Comparison of ENCODE assay signal across 9 cellular contexts in the genomic region with DNA sequence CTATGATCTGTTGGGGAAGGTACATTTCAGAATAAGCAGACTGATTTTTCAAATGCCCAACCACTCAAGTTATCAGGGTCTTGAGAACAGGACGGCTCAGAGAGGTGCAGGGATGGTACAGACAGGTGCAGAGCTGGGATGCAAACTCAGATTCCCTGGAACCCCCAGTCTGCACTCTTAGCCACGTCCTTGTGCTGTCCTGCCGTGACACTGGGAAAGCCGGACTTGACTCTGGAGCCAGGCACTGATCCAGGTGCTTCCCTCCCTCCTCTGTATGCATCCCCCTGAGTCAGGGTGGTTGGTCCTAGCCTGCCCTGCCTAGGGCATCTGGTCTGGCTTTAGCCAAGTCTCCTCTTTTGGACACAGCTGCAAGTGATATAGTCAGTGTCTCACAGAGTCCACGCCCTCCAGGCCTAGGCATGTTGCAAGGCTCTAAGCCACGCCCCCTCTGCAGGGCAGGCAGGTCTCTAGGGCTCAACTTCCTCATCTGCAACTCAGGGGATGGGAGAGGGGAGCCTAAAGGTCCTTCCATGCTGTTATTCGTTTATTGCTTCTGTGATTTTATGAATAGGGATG.
DNase-seq lines count a peak whose midpoint lies in the region; ATAC-seq, FAIRE-seq and TF ChIP-seq lines count a peak whose summit lies in the region.
"Had no signal": no experiment of that assay in that cellular context is flagged by ENCODE, and none has a peak within 500 bp of the region (broad histone marks: within the 10 kb centered on the region; RNA-seq: fewer than 3 reads in every experiment).

No MANE protein-coding gene starts in this region.

- no peak overlapping the region for H3K9ac ChIP-seq in BLaER1 treated with 17β-estradiol and CSF1 and Interleukin-3, amounts not matched to agents 10 nM and 100 nM
- no peak overlapping the region for H3K9ac ChIP-seq in endodermal cell (ENCODE audit: extremely low read depth, low read length, poor library complexity, severe bottlenecking)

- WGBS in endodermal cell (ENCODE audit: insufficient coverage in 1 of 2, insufficient read length in 1 of 2), 2 experiments = 80 to 84% methylated on average over 5 to 7 of the region's 7 CpGs

- H3K27me3 Mint-ChIP-seq in endodermal cell (ENCODE audit: insufficient read depth) (peaks cover 1% of the 10 kb centered on the region), immature natural killer cell (ENCODE audit: low read depth in 3 of 3) (peaks cover 2 to 10% (median 2%) of the 10 kb centered on the region in 3 donors)

- no peak overlapping the region for H3K4me3 ChIP-seq in BLaER1 treated with 17β-estradiol and CSF1 and Interleukin-3, amounts not matched to agents 10 nM and 100 nM
- H3K4me3 ChIP-seq in Panc1 (ENCODE audit: low read depth in 2 of 2, low read length in 2 of 2) (no peak overlapping the region), endodermal cell (ENCODE audit: low read length) (no peak overlapping the region)
- H3K4me3 ChIP-seq: thoracic aorta had no signal

- no peaks in the 10 kb centered on the region for H3K27me3 ChIP-seq in BLaER1 treated with 17β-estradiol and CSF1 and Interleukin-3, amounts not matched to agents 10 nM and 100 nM
- H3K27me3 ChIP-seq in Panc1 (ENCODE audit: control insufficient read depth, insufficient read depth, low read length) (peaks cover 8% of the 10 kb centered on the region), endodermal cell (ENCODE audit: control insufficient read depth, insufficient read depth, low read length, poor library complexity, severe bottlenecking) (no peaks in the 10 kb centered on the region)

- BruUV-seq in Panc1 (replicated peaks; lab: Mats Ljungman, UMichigan) = no TSS peak

- H3K27ac Mint-ChIP-seq in endodermal cell (no peak overlapping the region), immature natural killer cell (no peak overlapping the region)

- H3K27ac ChIP-seq in BLaER1 treated with 17β-estradiol and CSF1 and Interleukin-3, amounts not matched to agents 10 nM and 100 nM = peak overlapping the region in 4 of 11 experiments; percentile 6 to 30 (median 14); a peak in 2 of 22 replicates
- H3K27ac ChIP-seq in Panc1 (ENCODE audit: low read length) (no peak overlapping the region), endodermal cell (ENCODE audit: low read depth, low read length) (no peak overlapping the region)
- H3K27ac ChIP-seq: thoracic aorta had no signal

- H3K4me3 Mint-ChIP-seq in endodermal cell = no peak overlapping the region
- H3K4me3 Mint-ChIP-seq in immature natural killer cell = no peak overlapping the region

- DNase-seq in GM19240 (ENCODE audit: insufficient read length, low spot score) = peak; percentile 42
- no peak for DNase-seq in Panc1 (ENCODE audit: low read depth, low spot score)
- peak; percentile 91 for DNase-seq in endodermal cell
- DNase-seq in stimulated activated CD8-positive, alpha-beta memory T cell treated with anti-CD3 and anti-CD28 coated beads, Interleukin-4, amount 100 ng/mL, for 24 hours (ENCODE audit: low read depth) = peak; percentile 11
- no peak for DNase-seq in immature natural killer cell
- no peak for DNase-seq in frontal cortex (ENCODE audit: low spot score in 2 of 2)
- DNase-seq in mesenteric fat pad (ENCODE audit: low spot score) = no peak

- no peaks in the 10 kb centered on the region for H3K36me3 ChIP-seq in BLaER1 treated with 17β-estradiol and CSF1 and Interleukin-3, amounts not matched to agents 10 nM and 100 nM
- H3K36me3 ChIP-seq in Panc1 (ENCODE audit: control insufficient read depth, insufficient read depth, low read length) = no peaks in the 10 kb centered on the region
- no peaks in the 10 kb centered on the region for H3K36me3 ChIP-seq in endodermal cell (ENCODE audit: control insufficient read depth, insufficient read depth, low read length)
- H3K36me3 ChIP-seq: thoracic aorta had no signal

- 0 out of 2 replicates have a peak, but pooled peaks have one; percentile 4 for ATAC-seq in Panc1

- H3K9me3 ChIP-seq in BLaER1 treated with 17β-estradiol and CSF1 and Interleukin-3, amounts not matched to agents 10 nM and 100 nM (replicated peaks in 1 of 11) = no peaks in the 10 kb centered on the region
- H3K9me3 ChIP-seq in Panc1 (ENCODE audit: control insufficient read depth, insufficient read depth, low read depth, low read length) (no peaks in the 10 kb centered on the region), endodermal cell (ENCODE audit: control insufficient read depth, low read length) (no peaks in the 10 kb centered on the region)
- H3K9me3 ChIP-seq: thoracic aorta had no signal

- no peaks in the 10 kb centered on the region for H3K9me3 Mint-ChIP-seq in endodermal cell
- H3K9me3 Mint-ChIP-seq in immature natural killer cell = no peaks in the 10 kb centered on the region

- POLR2A ChIA-PET in Panc1 (lab: Charles Lee) = no interaction called here

- TF ChIP-seq CTCF in Panc1 (IDR thresholded peaks at IDR 0.05) (no peak), endodermal cell (conservative IDR thresholded peaks at IDR 0.05) (no peak)

- H4K20me1 ChIP-seq in BLaER1 treated with 17β-estradiol and CSF1 and Interleukin-3, amounts not matched to agents 10 nM and 100 nM = peaks cover 0 to 29% (median 0%) of the 10 kb centered on the region in 11 experiments; a peak in 4 of 22 replicates

- intact Hi-C loops in Panc1 (cut with micrococcal nuclease; ENCODE audit: unreplicated experiment) = no loop called here

- in situ Hi-C loops in Panc1 (cut with HindIII; ENCODE audit: low pct_unique_long_range_greater_than_20kb, low sequenced_read_pairs) = no loop called here

- H3K4me2 ChIP-seq in BLaER1 treated with 17β-estradiol and CSF1 and Interleukin-3, amounts not matched to agents 10 nM and 100 nM = peak overlapping the region; percentile 25 to 60 (median 39); a peak in 20 of 22 replicates

- no peak for FAIRE-seq in frontal cortex (lab: Jason Lieb, UNC)

- no peaks in the 10 kb centered on the region for H3K36me3 Mint-ChIP-seq in endodermal cell (ENCODE audit: low read depth)
- no peaks in the 10 kb centered on the region for H3K36me3 Mint-ChIP-seq in immature natural killer cell

- CTCF ChIA-PET in Panc1 (lab: Charles Lee) = no interaction called here

- H3K4me1 Mint-ChIP-seq in endodermal cell = peaks cover 21% of the 10 kb centered on the region
- H3K4me1 Mint-ChIP-seq in immature natural killer cell = peaks cover 0 to 2% of the 10 kb centered on the region in 2 donors

- peaks cover 23 to 44% (median 33%) of the 10 kb centered on the region in 10 experiments for H3K4me1 ChIP-seq in BLaER1 treated with 17β-estradiol and CSF1 and Interleukin-3, amounts not matched to agents 10 nM and 100 nM
- H3K4me1 ChIP-seq in Panc1 (ENCODE audit: control insufficient read depth, insufficient read depth, low read length) (no peaks in the 10 kb centered on the region), endodermal cell (ENCODE audit: control insufficient read depth, insufficient read depth, low read length) (no peaks in the 10 kb centered on the region)

Comparison
In these comparisons a context has a peak if more than half of its experiments do, and no peak if none do; other contexts are left out.
1. DNase-seq: peak in GM19240 (single experiment), endodermal cell (single experiment) and stimulated activated CD8-positive, alpha-beta memory T cell treated with anti-CD3 and anti-CD28 coated beads, Interleukin-4, amount 100 ng/mL, for 24 hours (single experiment); none in Panc1 (single experiment), immature natural killer cell (0 of 3), frontal cortex (0 of 2) and mesenteric fat pad (single experiment).